ENCODE assay signal across 25 cellular contexts in genomic region chr6:111732390-111732789, GRCh38.
A peak's percentile ranks its signal among the peaks of the same experiment; 100 is the strongest.
DNase-seq lines count a peak whose midpoint lies in the region; ATAC-seq and TF ChIP-seq lines count a peak whose summit lies in the region.
"Had no signal": no experiment of that assay in that cellular context is flagged by ENCODE, and none has a peak within 500 bp of the region (broad histone marks: within the 10 kb centered on the region; RNA-seq: fewer than 3 reads in every experiment).

No MANE protein-coding gene starts in this region.

- intact Hi-C loops in activated CD8-positive, alpha-beta T cell treated with anti-CD3 and anti-CD28 coated beads for 36 hours (cut with micrococcal nuclease): no loop called here

- no peak for ATAC-seq in activated CD8-positive, alpha-beta T cell treated with anti-CD3 and anti-CD28 coated beads for 36 hours
- no peak for ATAC-seq in activated CD8-positive, alpha-beta T cell treated with anti-CD3 and anti-CD28 coated beads, Interleukin-2, amount 10 ng/mL, durations not matched to agents 7 days and 5 days
- no peak for ATAC-seq in effector memory CD8-positive, alpha-beta T cell (replicated peaks)
- no peak for ATAC-seq in GM19397 (IDR thresholded peaks at IDR 0.05; ENCODE audit: unreplicated experiment)
- ATAC-seq in GM21619 (IDR thresholded peaks at IDR 0.05; ENCODE audit: unreplicated experiment): no peak
- ATAC-seq: activated CD8-positive, alpha-beta memory T cell treated with anti-CD3 and anti-CD28 coated beads, Interleukin-2, amount 10 ng/mL, durations not matched to agents 7 days and 5 days; psoas muscle had no signal

- H2BK12ac ChIP-seq in neuronal stem cell (ENCODE audit: low read length): no peak overlapping the region

- CTCF ChIA-PET in activated CD8-positive, alpha-beta T cell treated with anti-CD3 and anti-CD28 coated beads for 36 hours (lab: Charles Lee): interaction anchor here (0.7 to 1.4 kb wide), 3 partner anchors 10 to 310 kb away, joined by 3 read pairs; no protein-coding TSS in a partner anchor
- CTCF ChIA-PET in activated CD8-positive, alpha-beta T cell treated with anti-CD3 and anti-CD28 coated beads, Interleukin-2, amount 10 ng/mL, durations not matched to agents 7 days and 5 days (lab: Charles Lee): interaction anchor here (1.0 kb wide), 1 partner anchor 20 kb away, joined by 3 read pairs; no protein-coding TSS in a partner anchor

- H3K27me3 ChIP-seq in Karpas-422 (ENCODE audit: low read length) (no peaks in the 10 kb centered on the region), neuronal stem cell (ENCODE audit: control insufficient read depth in 3 of 3, insufficient read depth in 3 of 3, low read depth in 1 of 3, low read length in 3 of 3) (no peaks in the 10 kb centered on the region)
- H3K27me3 ChIP-seq: neutrophil had no signal

- DNase-seq in activated CD8-positive, alpha-beta T cell treated with anti-CD3 and anti-CD28 coated beads for 36 hours: no peak
- DNase-seq in activated CD8-positive, alpha-beta T cell treated with anti-CD3 and anti-CD28 coated beads, Interleukin-2, amount 10 ng/mL, durations not matched to agents 7 days and 5 days: no peak
- DNase-seq in Karpas-422 (no peak), neuronal stem cell (ENCODE audit: low spot score) (no peak)
- no peak for DNase-seq in effector memory CD8-positive, alpha-beta T cell
- DNase-seq in stimulated activated CD4-positive, alpha-beta T cell treated with anti-CD3 and anti-CD28 coated beads, Interleukin-15, amount 100 ng/mL, for 24 hours: no peak
- DNase-seq: activated CD4-positive, CD25-positive, alpha-beta regulatory T cell treated with anti-CD3 and anti-CD28 coated beads, Interleukin-2, amount 50 U/mL, for 72 hours; activated CD8-positive, alpha-beta memory T cell treated with anti-CD3 and anti-CD28 coated beads, Interleukin-2, amount 10 ng/mL, durations not matched to agents 7 days and 5 days; amniotic stem cell; Caco-2; DMS79 treated with DMSO at 0.1 percent for 48 hours; NCI-H1048; NCI-H187 treated with DMSO at 0.1 percent for 48 hours; NCI-H345; NCI-H774; psoas muscle; RPMI8226; stimulated activated CD8-positive, alpha-beta memory T cell treated with anti-CD3 and anti-CD28 coated beads, Interleukin-4, amount 100 ng/mL, for 48 hours; substantia nigra had no signal

- H3K23ac ChIP-seq in neuronal stem cell (ENCODE audit: low read depth, low read length, poor library complexity): no peak overlapping the region

- H3K4me2 ChIP-seq in Karpas-422 (ENCODE audit: low read depth, low read length, poor library complexity, severe bottlenecking): peak overlapping the region; percentile 48
- no peak overlapping the region for H3K4me2 ChIP-seq in neuronal stem cell (ENCODE audit: insufficient read depth, low read length, poor library complexity, severe bottlenecking)

- no CpG with 5 or more reads among the region's 7 CpGs for WGBS in neuronal stem cell (ENCODE audit: extremely low coverage in 2 of 2, insufficient read length in 2 of 2, insufficient replicate concordance in 1 of 2), 2 donors

- H4K91ac ChIP-seq in neuronal stem cell (ENCODE audit: low read depth, low read length, poor library complexity): no peak overlapping the region

- no peak overlapping the region for H3K4ac ChIP-seq in neuronal stem cell (ENCODE audit: low read length)

- no peak for TF ChIP-seq CTCF in activated CD8-positive, alpha-beta T cell treated with anti-CD3 and anti-CD28 coated beads for 36 hours (IDR thresholded peaks at IDR 0.05)

- H3K4me3 ChIP-seq in Karpas-422 (ENCODE audit: low read length) (peak overlapping the region; percentile 2; the same call in 1 of the 2 replicates), neuronal stem cell (ENCODE audit: low read length in 2 of 2) (no peak overlapping the region)
- H3K4me3 ChIP-seq: coronary artery, psoas muscle had no signal

- H4K20me1 ChIP-seq in Karpas-422 (ENCODE audit: insufficient read depth, low read depth, low read length): no peaks in the 10 kb centered on the region

- no peak overlapping the region for H4K8ac ChIP-seq in neuronal stem cell (ENCODE audit: low read depth, low read length)

- H2BK120ac ChIP-seq in neuronal stem cell (ENCODE audit: low read depth, low read length): no peak overlapping the region

- H2AFZ ChIP-seq in Karpas-422 (ENCODE audit: low read length) (no peak overlapping the region), neuronal stem cell (ENCODE audit: low read length) (no peak overlapping the region)

- POLR2A ChIA-PET in activated CD8-positive, alpha-beta T cell treated with anti-CD3 and anti-CD28 coated beads for 36 hours (lab: Charles Lee): interaction anchor here (0.7 to 1.3 kb wide), 2 partner anchors 8 to 126 kb away, joined by 3 to 5 read pairs; no protein-coding TSS in a partner anchor
- POLR2A ChIA-PET in activated CD8-positive, alpha-beta T cell treated with anti-CD3 and anti-CD28 coated beads, Interleukin-2, amount 10 ng/mL, durations not matched to agents 7 days and 5 days (lab: Charles Lee): interaction anchor here (0.9 to 1.0 kb wide), 2 partner anchors 10 to 12 kb away, joined by 3 to 5 read pairs; no protein-coding TSS in a partner anchor

- peaks cover 93% of the 10 kb centered on the region for H3K36me3 Mint-ChIP-seq in activated CD8-positive, alpha-beta T cell treated with anti-CD3 and anti-CD28 coated beads for 36 hours (ENCODE audit: low read depth)
- peaks cover 68% of the 10 kb centered on the region for H3K36me3 Mint-ChIP-seq in activated CD8-positive, alpha-beta T cell treated with anti-CD3 and anti-CD28 coated beads, Interleukin-2, amount 10 ng/mL, durations not matched to agents 7 days and 5 days (ENCODE audit: low read depth)
- H3K36me3 Mint-ChIP-seq in effector memory CD8-positive, alpha-beta T cell (ENCODE audit: insufficient read depth): peaks cover 55% of the 10 kb centered on the region

- peaks cover 5% of the 10 kb centered on the region for H3K79me1 ChIP-seq in neuronal stem cell (ENCODE audit: low read depth, low read length)

- peaks cover 72% of the 10 kb centered on the region for H3K4me1 ChIP-seq in Karpas-422 (ENCODE audit: low read length)
- H3K4me1 ChIP-seq in neuronal stem cell (ENCODE audit: control insufficient read depth in 2 of 2, insufficient read depth in 1 of 2, low read depth in 1 of 2, low read length in 2 of 2): peaks cover 20 to 49% of the 10 kb centered on the region in 2 donors
- H3K4me1 ChIP-seq: Caco-2, psoas muscle had no signal

- peak overlapping the region; percentile 74 for H3K27ac Mint-ChIP-seq in activated CD8-positive, alpha-beta T cell treated with anti-CD3 and anti-CD28 coated beads for 36 hours
- H3K27ac Mint-ChIP-seq in activated CD8-positive, alpha-beta T cell treated with anti-CD3 and anti-CD28 coated beads, Interleukin-2, amount 10 ng/mL, durations not matched to agents 7 days and 5 days: no peak overlapping the region
- peak overlapping the region; percentile 92 to 94 for H3K27ac Mint-ChIP-seq in effector memory CD8-positive, alpha-beta T cell
- H3K27ac Mint-ChIP-seq: activated CD8-positive, alpha-beta memory T cell treated with anti-CD3 and anti-CD28 coated beads, Interleukin-2, amount 10 ng/mL, durations not matched to agents 7 days and 5 days; activated T-helper 2 cell treated with anti-CD3 and anti-CD28 coated beads, Interferon-gamma antibody, Interleukin-2, Interleukin-4, amounts not matched to agents 10 μg/mL and 5 μg/mL and 100 μg/mL, durations not matched to agents 14 hours and 24 hours and 36 hours; T-helper 1 cell treated with Interleukin-12 subunit alpha and Interleukin-12 subunit beta and Interleukin-4 antibody, amounts not matched to agents 30 μg/mL and 1 μg/mL, for 36 hours had no signal

- H3K4me1 Mint-ChIP-seq in activated CD8-positive, alpha-beta T cell treated with anti-CD3 and anti-CD28 coated beads for 36 hours (ENCODE audit: low read depth): peaks cover 83% of the 10 kb centered on the region
- H3K4me1 Mint-ChIP-seq in activated CD8-positive, alpha-beta T cell treated with anti-CD3 and anti-CD28 coated beads, Interleukin-2, amount 10 ng/mL, durations not matched to agents 7 days and 5 days (ENCODE audit: low read depth): peaks cover 61% of the 10 kb centered on the region
- peaks cover 61 to 88% of the 10 kb centered on the region in 2 donors for H3K4me1 Mint-ChIP-seq in effector memory CD8-positive, alpha-beta T cell (ENCODE audit: low read depth in 2 of 2)

- H3K27ac ChIP-seq in Karpas-422 (ENCODE audit: low read length): peak overlapping the region; percentile 80
- H3K27ac ChIP-seq in neuronal stem cell (replicated peaks; ENCODE audit: low read length): peak overlapping the region; percentile 44
- H3K27ac ChIP-seq: coronary artery, neutrophil, psoas muscle had no signal

- peaks cover 13% of the 10 kb centered on the region for H3K9me3 Mint-ChIP-seq in activated CD8-positive, alpha-beta T cell treated with anti-CD3 and anti-CD28 coated beads for 36 hours
- peaks cover 7% of the 10 kb centered on the region for H3K9me3 Mint-ChIP-seq in activated CD8-positive, alpha-beta T cell treated with anti-CD3 and anti-CD28 coated beads, Interleukin-2, amount 10 ng/mL, durations not matched to agents 7 days and 5 days (ENCODE audit: insufficient read depth)
- no peaks in the 10 kb centered on the region for H3K9me3 Mint-ChIP-seq in effector memory CD8-positive, alpha-beta T cell

- no peaks in the 10 kb centered on the region for H3K27me3 Mint-ChIP-seq in activated CD8-positive, alpha-beta T cell treated with anti-CD3 and anti-CD28 coated beads for 36 hours
- no peaks in the 10 kb centered on the region for H3K27me3 Mint-ChIP-seq in activated CD8-positive, alpha-beta T cell treated with anti-CD3 and anti-CD28 coated beads, Interleukin-2, amount 10 ng/mL, durations not matched to agents 7 days and 5 days (ENCODE audit: low read depth)
- H3K27me3 Mint-ChIP-seq in effector memory CD8-positive, alpha-beta T cell: no peaks in the 10 kb centered on the region
- H3K27me3 Mint-ChIP-seq: activated CD8-positive, alpha-beta memory T cell treated with anti-CD3 and anti-CD28 coated beads, Interleukin-2, amount 10 ng/mL, durations not matched to agents 7 days and 5 days had no signal

- H3K14ac ChIP-seq in neuronal stem cell (ENCODE audit: low read length): no peak overlapping the region

- peak overlapping the region; percentile 40 for H2AK5ac ChIP-seq in neuronal stem cell (ENCODE audit: low read depth, low read length)

- H3K36me3 ChIP-seq in Karpas-422 (ENCODE audit: insufficient read depth, low read length) (peaks cover 32% of the 10 kb centered on the region), neuronal stem cell (replicated peaks in 1 of 2; ENCODE audit: control insufficient read depth in 2 of 2, insufficient read depth in 2 of 2, low read length in 2 of 2) (peaks cover 11 to 40% of the 10 kb centered on the region in 2 donors)
- H3K36me3 ChIP-seq: neutrophil had no signal

- peaks cover 82% of the 10 kb centered on the region for H3K79me2 ChIP-seq in Karpas-422 (ENCODE audit: low read length)

- H3K4me3 Mint-ChIP-seq in activated CD8-positive, alpha-beta T cell treated with anti-CD3 and anti-CD28 coated beads for 36 hours: no peak overlapping the region
- no peak overlapping the region for H3K4me3 Mint-ChIP-seq in activated CD8-positive, alpha-beta T cell treated with anti-CD3 and anti-CD28 coated beads, Interleukin-2, amount 10 ng/mL, durations not matched to agents 7 days and 5 days
- peak overlapping the region; percentile 17 to 53 for H3K4me3 Mint-ChIP-seq in effector memory CD8-positive, alpha-beta T cell
- H3K4me3 Mint-ChIP-seq: activated CD8-positive, alpha-beta memory T cell treated with anti-CD3 and anti-CD28 coated beads, Interleukin-2, amount 10 ng/mL, durations not matched to agents 7 days and 5 days; T-helper 1 cell treated with Interleukin-12 subunit alpha and Interleukin-12 subunit beta and Interleukin-4 antibody, amounts not matched to agents 30 μg/mL and 1 μg/mL, for 36 hours had no signal

- peak overlapping the region; percentile 86 for H3K18ac ChIP-seq in neuronal stem cell (ENCODE audit: low read length)

- no peak overlapping the region for H3K9ac ChIP-seq in Karpas-422 (ENCODE audit: low read length)
- H3K9ac ChIP-seq in neuronal stem cell (ENCODE audit: low read depth, low read length, poor library complexity): no peak overlapping the region

- H3K9me3 ChIP-seq in Karpas-422 (ENCODE audit: low read length) (peaks cover 10% of the 10 kb centered on the region; the same call in 1 of the 2 replicates), neuronal stem cell (replicated peaks in 1 of 2; ENCODE audit: control insufficient read depth in 2 of 2, insufficient read depth in 1 of 2, low read depth in 1 of 2, low read length in 2 of 2) (peaks cover 14 to 25% of the 10 kb centered on the region in 2 donors)
- H3K9me3 ChIP-seq: Caco-2, neutrophil, psoas muscle had no signal

- no peak overlapping the region for H2BK15ac ChIP-seq in neuronal stem cell (ENCODE audit: low read length)

- no peak overlapping the region for H2BK5ac ChIP-seq in neuronal stem cell (ENCODE audit: low read length)

- H3K9me2 ChIP-seq in Karpas-422 (replicated peaks; ENCODE audit: insufficient read depth, low read length): no peaks in the 10 kb centered on the region

Comparison
In these comparisons a context has a peak if more than half of its experiments do, and no peak if none do; other contexts are left out.
1. H3K4me3 Mint-ChIP-seq: peak in effector memory CD8-positive, alpha-beta T cell (2 of 2); none in activated CD8-positive, alpha-beta T cell treated with anti-CD3 and anti-CD28 coated beads for 36 hours (single experiment) and activated CD8-positive, alpha-beta T cell treated with anti-CD3 and anti-CD28 coated beads, Interleukin-2, amount 10 ng/mL, durations not matched to agents 7 days and 5 days (single experiment).